7 cellular contexts compared by ENCODE assay signal in genomic region chr12:19678501-19678900, GRCh38.
DNase-seq lines count a peak whose midpoint lies in the region; ATAC-seq and TF ChIP-seq lines count a peak whose summit lies in the region.
"Not testable (repeated sequence)": the region's sequence is repeated elsewhere in the genome, so short reads cannot be mapped to it uniquely, and the experiment has no call there.

No MANE protein-coding gene starts in this region.

- not testable (repeated sequence) for H3K4me3 ChIP-seq in GM12865 (ENCODE audit: low read depth, low read length); spleen

- H3K27me3 ChIP-seq in spleen (replicated peaks in 1 of 7) = not testable (repeated sequence)

- not testable (repeated sequence) for H3K36me3 ChIP-seq in spleen

- H3K9me3 Mint-ChIP-seq in T-cell = peaks cover 4 to 26% (median 6%) of the 10 kb centered on the region in 3 donors
- peaks cover 27% of the 10 kb centered on the region for H3K9me3 Mint-ChIP-seq in activated CD4-positive, alpha-beta memory T cell treated with anti-CD3 and anti-CD28 coated beads for 36 hours
- H3K9me3 Mint-ChIP-seq in activated T-cell treated with anti-CD3 and anti-CD28 coated beads, Interleukin-2, amount 50 U/mL, for 72 hours = peaks cover 11 to 13% of the 10 kb centered on the region in 2 donors
- H3K9me3 Mint-ChIP-seq in activated naive CD8-positive, alpha-beta T cell (ENCODE audit: low read depth) = peaks cover 16% of the 10 kb centered on the region
- H3K9me3 Mint-ChIP-seq in effector memory CD8-positive, alpha-beta T cell = not testable (repeated sequence)

- not testable (repeated sequence) for TF ChIP-seq POLR2A in spleen (IDR thresholded peaks at IDR 0.05)

- H3K9me3 ChIP-seq in spleen = peaks cover 0 to 35% (median 18%) of the 10 kb centered on the region in 8 donors

- peaks cover 25 to 44% (median 42%) of the 10 kb centered on the region in 3 donors for H3K4me1 Mint-ChIP-seq in T-cell
- peaks cover 43% of the 10 kb centered on the region for H3K4me1 Mint-ChIP-seq in activated CD4-positive, alpha-beta memory T cell treated with anti-CD3 and anti-CD28 coated beads for 36 hours (ENCODE audit: low read depth)
- peaks cover 38% of the 10 kb centered on the region for H3K4me1 Mint-ChIP-seq in activated T-cell treated with anti-CD3 and anti-CD28 coated beads, Interleukin-2, amount 50 U/mL, for 72 hours (ENCODE audit: low read depth)
- peaks cover 58% of the 10 kb centered on the region for H3K4me1 Mint-ChIP-seq in activated naive CD8-positive, alpha-beta T cell (ENCODE audit: low read depth)
- H3K4me1 Mint-ChIP-seq in effector memory CD8-positive, alpha-beta T cell (ENCODE audit: low read depth in 2 of 2) = peaks cover 30 to 37% of the 10 kb centered on the region in 2 donors

- WGBS in spleen, 5 donors = 67 to 79% (median 73%) methylated on average over 3 of the region's 3 CpGs

- CTCF ChIA-PET in T-cell (lab: Charles Lee); activated CD4-positive, alpha-beta memory T cell treated with anti-CD3 and anti-CD28 coated beads for 36 hours (lab: Charles Lee): not testable (repeated sequence)

- peak overlapping the region in 7 of 8 donors; percentile 6 to 73 (median 48) for H3K27ac ChIP-seq in spleen

- DNase-seq in GM12865 (ENCODE audit: low read depth) (peak; percentile 58), T-cell (peak in 2 of 34 experiments; percentile 0 to 9)
- not testable (repeated sequence) for DNase-seq in activated CD4-positive, alpha-beta memory T cell treated with anti-CD3 and anti-CD28 coated beads for 36 hours; activated T-cell treated with anti-CD3 and anti-CD28 coated beads, Interleukin-2, amount 50 U/mL, for 72 hours; spleen
- DNase-seq in effector memory CD8-positive, alpha-beta T cell = peak; percentile 11 to 15 (median 12)

- peak in 1 of 4 experiments; percentile 58 for ATAC-seq in T-cell (replicated peaks in 1 of 4)
- not testable (repeated sequence) for ATAC-seq in activated T-cell treated with anti-CD3 and anti-CD28 coated beads, Interleukin-2, amount 50 U/mL, for 72 hours (replicated peaks in 1 of 2)
- ATAC-seq in effector memory CD8-positive, alpha-beta T cell (replicated peaks) = peak; percentile 72

- H3K4me1 ChIP-seq in spleen = not testable (repeated sequence)

- intact Hi-C loops in activated CD4-positive, alpha-beta memory T cell treated with anti-CD3 and anti-CD28 coated beads for 36 hours (cut with micrococcal nuclease); spleen (cut with DNase I; ENCODE audit: low total_unique reads): not testable (repeated sequence)

- TF ChIP-seq CTCF in GM12865 (IDR thresholded peaks at IDR 0.05; ENCODE audit: insufficient read depth, low read depth, low read length, missing control alignments); spleen (IDR thresholded peaks at IDR 0.05 in 8 of 11, conservative IDR thresholded peaks at IDR 0.05 in 3 of 11): not testable (repeated sequence)

- POLR2A ChIA-PET in T-cell (lab: Charles Lee) = interaction anchor here in 1 of 2 donors (0.7 kb wide), 1 partner anchor 1980 kb away, joined by 3 read pairs; no protein-coding TSS in a partner anchor
- POLR2A ChIA-PET in activated CD4-positive, alpha-beta memory T cell treated with anti-CD3 and anti-CD28 coated beads for 36 hours (lab: Charles Lee) = not testable (repeated sequence)

- H3K27me3 Mint-ChIP-seq in T-cell; activated CD4-positive, alpha-beta memory T cell treated with anti-CD3 and anti-CD28 coated beads for 36 hours; activated T-cell treated with anti-CD3 and anti-CD28 coated beads, Interleukin-2, amount 50 U/mL, for 72 hours (ENCODE audit: low read depth); activated naive CD8-positive, alpha-beta T cell; effector memory CD8-positive, alpha-beta T cell: not testable (repeated sequence)

- H3K36me3 Mint-ChIP-seq in T-cell = peaks cover 17% of the 10 kb centered on the region
- H3K36me3 Mint-ChIP-seq in activated CD4-positive, alpha-beta memory T cell treated with anti-CD3 and anti-CD28 coated beads for 36 hours; effector memory CD8-positive, alpha-beta T cell (ENCODE audit: insufficient read depth): not testable (repeated sequence)
- peaks cover 14 to 24% of the 10 kb centered on the region in 2 donors for H3K36me3 Mint-ChIP-seq in activated T-cell treated with anti-CD3 and anti-CD28 coated beads, Interleukin-2, amount 50 U/mL, for 72 hours (ENCODE audit: insufficient read depth in 2 of 2)
- H3K36me3 Mint-ChIP-seq in activated naive CD8-positive, alpha-beta T cell = peaks cover 19% of the 10 kb centered on the region

- peak overlapping the region; percentile 92 to 97 for H3K27ac Mint-ChIP-seq in T-cell
- H3K27ac Mint-ChIP-seq in activated CD4-positive, alpha-beta memory T cell treated with anti-CD3 and anti-CD28 coated beads for 36 hours = peak overlapping the region; percentile 20
- H3K27ac Mint-ChIP-seq in activated T-cell treated with anti-CD3 and anti-CD28 coated beads, Interleukin-2, amount 50 U/mL, for 72 hours = peak overlapping the region; percentile 83
- H3K27ac Mint-ChIP-seq in activated naive CD8-positive, alpha-beta T cell = peak overlapping the region; percentile 86
- peak overlapping the region; percentile 86 to 94 for H3K27ac Mint-ChIP-seq in effector memory CD8-positive, alpha-beta T cell

- H3K4me3 Mint-ChIP-seq in T-cell = peak overlapping the region; percentile 42 to 68 (median 65)
- H3K4me3 Mint-ChIP-seq in activated CD4-positive, alpha-beta memory T cell treated with anti-CD3 and anti-CD28 coated beads for 36 hours = not testable (repeated sequence)
- H3K4me3 Mint-ChIP-seq in activated T-cell treated with anti-CD3 and anti-CD28 coated beads, Interleukin-2, amount 50 U/mL, for 72 hours = peak overlapping the region; percentile 48 to 51
- H3K4me3 Mint-ChIP-seq in activated naive CD8-positive, alpha-beta T cell = peak overlapping the region; percentile 79
- H3K4me3 Mint-ChIP-seq in effector memory CD8-positive, alpha-beta T cell = peak overlapping the region; percentile 71 to 79

Comparison
In these comparisons a context has a peak if more than half of its experiments do, and no peak if none do; other contexts are left out.
1. H3K27ac Mint-ChIP-seq: peak in every context shown above with its lines; median percentile 94 in T-cell; 90 in effector memory CD8-positive, alpha-beta T cell; 86 in activated naive CD8-positive, alpha-beta T cell; 83 in activated T-cell treated with anti-CD3 and anti-CD28 coated beads, Interleukin-2, amount 50 U/mL, for 72 hours; 20 in activated CD4-positive, alpha-beta memory T cell treated with anti-CD3 and anti-CD28 coated beads for 36 hours.